In the genomic region with DNA sequence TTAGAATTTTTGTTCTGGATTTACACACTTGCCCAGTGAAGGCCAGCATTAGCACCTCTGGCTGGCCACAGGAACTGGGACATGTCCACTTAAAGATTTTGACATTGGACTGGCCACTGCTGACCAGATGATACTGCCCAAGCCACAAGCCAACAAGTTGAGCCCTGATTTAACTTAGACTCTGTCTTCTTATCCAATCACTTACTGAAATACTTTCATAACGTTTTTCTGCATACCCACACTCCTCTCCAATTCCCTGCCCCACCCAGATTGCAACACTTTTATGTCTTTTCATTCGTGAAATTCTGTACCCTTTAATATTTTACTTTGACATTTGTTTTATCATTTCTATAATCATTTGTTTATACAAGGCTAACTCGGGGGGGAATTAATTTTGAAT, we compare ENCODE assay signal across 25 cellular contexts.
DNase-seq lines count a peak whose midpoint lies in the region; ATAC-seq and TF ChIP-seq lines count a peak whose summit lies in the region.
"Had no signal": no experiment of that assay in that cellular context is flagged by ENCODE, and none has a peak within 500 bp of the region (broad histone marks: within the 10 kb centered on the region; RNA-seq: fewer than 3 reads in every experiment).

No MANE protein-coding gene starts in this region.

- no peak overlapping the region for H2AFZ ChIP-seq in SK-N-SH (ENCODE audit: low read depth)
- H2AFZ ChIP-seq: neural progenitor cell had no signal

- H3K4me2 ChIP-seq in SK-N-SH: no peak overlapping the region
- H3K4me2 ChIP-seq: KMS-11, neural progenitor cell had no signal

- H3K9me3 ChIP-seq in SK-N-SH: no peaks in the 10 kb centered on the region; the same call in 1 of the 2 replicates

- no peak for TF ChIP-seq EP300 in SK-N-SH (IDR thresholded peaks at IDR 0.05; ENCODE audit: borderline replicate concordance in 1 of 2, low read depth in 1 of 2, low read length in 1 of 2)

- 35% methylated on average over 3 of the region's 3 CpGs for WGBS in SK-N-SH (ENCODE audit: low lambda C conversion rate)

- POLR2A ChIA-PET in SK-N-SH (lab: Yijun Ruan, JAX): no interaction called here

- peaks cover 0 to 2% of the 10 kb centered on the region in 2 experiments; a peak in 1 of 4 replicates for H3K4me1 ChIP-seq in SK-N-SH (ENCODE audit: control insufficient read depth in 1 of 2, insufficient read depth in 2 of 2, low read depth in 1 of 2, low read length in 1 of 2)
- H3K4me1 ChIP-seq: neural progenitor cell had no signal

- no peak overlapping the region for H3K9ac ChIP-seq in SK-N-SH
- H3K9ac ChIP-seq: KMS-11, neural progenitor cell had no signal

- peak overlapping the region; percentile 81 for H3K4me3 Mint-ChIP-seq in natural killer cell treated with Interleukin-12 subunit alpha and Interleukin-12 subunit beta and Interleukin-15 and Interleukin-18, amount 100 ng/mL, for 72 hours
- no peak overlapping the region for H3K4me3 Mint-ChIP-seq in natural killer cell
- peak overlapping the region; percentile 13 to 31 for H3K4me3 Mint-ChIP-seq in effector memory CD8-positive, alpha-beta T cell
- H3K4me3 Mint-ChIP-seq in stimulated activated effector memory CD8-positive, alpha-beta T cell treated with anti-CD3 and anti-CD28 coated beads, Interleukin-12 subunit alpha, Interleukin-12 subunit beta, amount 100 ng/mL, for 72 hours: peak overlapping the region; percentile 50
- H3K4me3 Mint-ChIP-seq: activated naive CD4-positive, alpha-beta T cell treated with anti-CD3 and anti-CD28 coated beads for 36 hours; mesothelial cell of epicardium; neural progenitor cell had no signal

- H3K27me3 Mint-ChIP-seq in natural killer cell treated with Interleukin-12 subunit alpha and Interleukin-12 subunit beta and Interleukin-15 and Interleukin-18, amount 100 ng/mL, for 72 hours: peaks cover 0 to 2% of the 10 kb centered on the region in 2 donors
- peaks cover 0 to 7% of the 10 kb centered on the region in 2 donors for H3K27me3 Mint-ChIP-seq in natural killer cell (ENCODE audit: low read depth in 2 of 2)
- no peaks in the 10 kb centered on the region for H3K27me3 Mint-ChIP-seq in effector memory CD8-positive, alpha-beta T cell

- H3F3A ChIP-seq in SK-N-SH (replicated peaks; ENCODE audit: insufficient read depth): no peaks in the 10 kb centered on the region

- H3K79me2 ChIP-seq in SK-N-SH (ENCODE audit: insufficient read depth): no peaks in the 10 kb centered on the region

- CTCF ChIA-PET in SK-N-SH (lab: Yijun Ruan, JAX): no interaction called here

- DNase-seq in SK-N-SH: no peak
- no peak for DNase-seq in natural killer cell treated with Interleukin-12 subunit alpha and Interleukin-12 subunit beta and Interleukin-15 and Interleukin-18, amount 100 ng/mL, for 72 hours (ENCODE audit: low spot score)
- no peak for DNase-seq in natural killer cell
- no peak for DNase-seq in effector memory CD8-positive, alpha-beta T cell
- DNase-seq in stimulated activated effector memory CD8-positive, alpha-beta T cell treated with anti-CD3 and anti-CD28 coated beads, Interleukin-12 subunit alpha, Interleukin-12 subunit beta, amount 100 ng/mL, for 72 hours (ENCODE audit: low spot score in 2 of 2): peak in 1 of 2 donors; percentile 35
- no peak for DNase-seq in GM03348 (ENCODE audit: low spot score)
- DNase-seq: AML-193; heart left ventricle; NCI-H1694 treated with DMSO at 0.1 percent for 48 hours; NCI-H82; PC-3; spleen; stimulated activated CD4-positive, alpha-beta T cell treated with anti-CD3 and anti-CD28 coated beads, Interleukin-4, amount 100 ng/mL, for 24 hours; T1000 had no signal

- H3K27ac Mint-ChIP-seq in natural killer cell treated with Interleukin-12 subunit alpha and Interleukin-12 subunit beta and Interleukin-15 and Interleukin-18, amount 100 ng/mL, for 72 hours: peak overlapping the region; percentile 91 to 93
- no peak overlapping the region for H3K27ac Mint-ChIP-seq in natural killer cell
- peak overlapping the region; percentile 76 to 90 for H3K27ac Mint-ChIP-seq in effector memory CD8-positive, alpha-beta T cell
- peak overlapping the region; percentile 94 for H3K27ac Mint-ChIP-seq in stimulated activated effector memory CD8-positive, alpha-beta T cell treated with anti-CD3 and anti-CD28 coated beads, Interleukin-12 subunit alpha, Interleukin-12 subunit beta, amount 100 ng/mL, for 72 hours
- H3K27ac Mint-ChIP-seq: mesothelial cell of epicardium, neural progenitor cell, progenitor cell of endocrine pancreas had no signal

- peaks cover 35% of the 10 kb centered on the region for H3K36me3 Mint-ChIP-seq in natural killer cell treated with Interleukin-12 subunit alpha and Interleukin-12 subunit beta and Interleukin-15 and Interleukin-18, amount 100 ng/mL, for 72 hours
- no peaks in the 10 kb centered on the region for H3K36me3 Mint-ChIP-seq in natural killer cell
- no peaks in the 10 kb centered on the region for H3K36me3 Mint-ChIP-seq in effector memory CD8-positive, alpha-beta T cell (ENCODE audit: insufficient read depth)
- peaks cover 57% of the 10 kb centered on the region for H3K36me3 Mint-ChIP-seq in stimulated activated effector memory CD8-positive, alpha-beta T cell treated with anti-CD3 and anti-CD28 coated beads, Interleukin-12 subunit alpha, Interleukin-12 subunit beta, amount 100 ng/mL, for 72 hours
- H3K36me3 Mint-ChIP-seq: mesothelial cell of epicardium, neural progenitor cell had no signal

- H3K4me1 Mint-ChIP-seq in natural killer cell treated with Interleukin-12 subunit alpha and Interleukin-12 subunit beta and Interleukin-15 and Interleukin-18, amount 100 ng/mL, for 72 hours (ENCODE audit: low read depth in 2 of 2): peaks cover 59 to 62% of the 10 kb centered on the region in 2 donors
- peaks cover 6 to 8% of the 10 kb centered on the region in 2 donors for H3K4me1 Mint-ChIP-seq in natural killer cell
- peaks cover 28 to 42% of the 10 kb centered on the region in 2 donors for H3K4me1 Mint-ChIP-seq in effector memory CD8-positive, alpha-beta T cell (ENCODE audit: low read depth in 2 of 2)
- peaks cover 70% of the 10 kb centered on the region for H3K4me1 Mint-ChIP-seq in stimulated activated effector memory CD8-positive, alpha-beta T cell treated with anti-CD3 and anti-CD28 coated beads, Interleukin-12 subunit alpha, Interleukin-12 subunit beta, amount 100 ng/mL, for 72 hours
- H3K4me1 Mint-ChIP-seq: neural progenitor cell had no signal

- H3K27ac ChIP-seq in SK-N-SH (ENCODE audit: low read depth in 2 of 2, low read length in 1 of 2): no peak overlapping the region
- H3K27ac ChIP-seq: 22Rv1, KMS-11, neural progenitor cell had no signal

- intact Hi-C loops in natural killer cell (cut with micrococcal nuclease): no loop called here

- peaks cover 9% of the 10 kb centered on the region for H3K9me3 Mint-ChIP-seq in natural killer cell treated with Interleukin-12 subunit alpha and Interleukin-12 subunit beta and Interleukin-15 and Interleukin-18, amount 100 ng/mL, for 72 hours
- no peaks in the 10 kb centered on the region for H3K9me3 Mint-ChIP-seq in natural killer cell
- peaks cover 2 to 5% of the 10 kb centered on the region in 2 donors for H3K9me3 Mint-ChIP-seq in effector memory CD8-positive, alpha-beta T cell
- H3K9me3 Mint-ChIP-seq in stimulated activated effector memory CD8-positive, alpha-beta T cell treated with anti-CD3 and anti-CD28 coated beads, Interleukin-12 subunit alpha, Interleukin-12 subunit beta, amount 100 ng/mL, for 72 hours: peaks cover 14% of the 10 kb centered on the region

- TF ChIP-seq RAD21 in SK-N-SH (IDR thresholded peaks at IDR 0.05; ENCODE audit: low read length): no peak

- peak; percentile 44; the same call in 1 of the 3 replicates for ATAC-seq in SK-N-SH treated with all-trans-retinoic acid at 6 μM for 48 hours
- no peak for ATAC-seq in natural killer cell treated with Interleukin-12 subunit alpha and Interleukin-12 subunit beta and Interleukin-15 and Interleukin-18, amount 100 ng/mL, for 72 hours
- no peak for ATAC-seq in natural killer cell
- no peak for ATAC-seq in effector memory CD8-positive, alpha-beta T cell (replicated peaks)
- no peak for ATAC-seq in stimulated activated effector memory CD8-positive, alpha-beta T cell treated with anti-CD3 and anti-CD28 coated beads, Interleukin-12 subunit alpha, Interleukin-12 subunit beta, amount 100 ng/mL, for 72 hours
- ATAC-seq in HG03439 (IDR thresholded peaks at IDR 0.05; ENCODE audit: unreplicated experiment): no peak
- ATAC-seq: activated CD4-positive, CD25-positive, alpha-beta regulatory T cell treated with anti-CD3 and anti-CD28 coated beads, Interleukin-2, amount 50 U/mL, for 24 hours; HCT116; left lobe of liver; PC-3 had no signal

- TF ChIP-seq CTCF in SK-N-SH (IDR thresholded peaks at IDR 0.05) (no peak), natural killer cell (IDR thresholded peaks at IDR 0.05) (no peak)

- no peaks in the 10 kb centered on the region for H3K9me2 ChIP-seq in SK-N-SH

- H3K27me3 ChIP-seq in SK-N-SH (ENCODE audit: insufficient read depth): no peaks in the 10 kb centered on the region
- H3K27me3 ChIP-seq: heart left ventricle, neural progenitor cell, spleen had no signal

- no peaks in the 10 kb centered on the region for H3K36me3 ChIP-seq in SK-N-SH (replicated peaks in 1 of 2; ENCODE audit: control insufficient read depth in 1 of 2, insufficient read depth in 2 of 2, low read length in 1 of 2)
- H3K36me3 ChIP-seq: heart left ventricle, spleen had no signal

- H3K4me3 ChIP-seq in SK-N-SH (ENCODE audit: low read depth in 2 of 2, low read length in 1 of 2): no peak overlapping the region
- H3K4me3 ChIP-seq: heart left ventricle, neural progenitor cell, spleen had no signal

- H4K20me1 ChIP-seq in SK-N-SH (ENCODE audit: insufficient read depth): no peaks in the 10 kb centered on the region

TF ChIP-seq in SK-N-SH treated with all-trans-retinoic acid at 6 μM for 48 hours, 23 proteins besides CTCF, POLR2A, EP300 and RAD21:
- TF ChIP-seq BACH2 (CRISPR knock-in tag; IDR thresholded peaks at IDR 0.05; ENCODE audit: borderline replicate concordance) (no peak), ARNTL (CRISPR knock-in tag; IDR thresholded peaks at IDR 0.05; ENCODE audit: borderline replicate concordance, low read depth) (no peak)

TF ChIP-seq in SK-N-SH, 30 proteins besides CTCF, POLR2A, EP300 and RAD21 (continues in another document):
- TF ChIP-seq RCOR1 (IDR thresholded peaks at IDR 0.05; ENCODE audit: low read length) (no peak), RXRA (IDR thresholded peaks at IDR 0.05; ENCODE audit: borderline replicate concordance, low read depth) (no peak), FOXJ3 (CRISPR knock-in tag; IDR thresholded peaks at IDR 0.05) (no peak), IRF3 (IDR thresholded peaks at IDR 0.05; ENCODE audit: low read depth, low read length) (no peak), GATA2 (CRISPR knock-in tag; IDR thresholded peaks at IDR 0.05) (no peak), SMC3 (IDR thresholded peaks at IDR 0.05; ENCODE audit: low read depth, low read length) (no peak)

Comparison
In these comparisons a context has a peak if more than half of its experiments do, and no peak if none do; other contexts are left out.
1. H3K27ac Mint-ChIP-seq: peak in natural killer cell treated with Interleukin-12 subunit alpha and Interleukin-12 subunit beta and Interleukin-15 and Interleukin-18, amount 100 ng/mL, for 72 hours (2 of 2), effector memory CD8-positive, alpha-beta T cell (2 of 2) and stimulated activated effector memory CD8-positive, alpha-beta T cell treated with anti-CD3 and anti-CD28 coated beads, Interleukin-12 subunit alpha, Interleukin-12 subunit beta, amount 100 ng/mL, for 72 hours (single experiment); none in natural killer cell (0 of 2).